2 cellular contexts compared by ENCODE assay signal in genomic region chr6:140228491-140228890, GRCh38.
TF ChIP-seq lines count a peak whose summit lies in the region.

No MANE protein-coding gene starts in this region.

TF ChIP-seq in HepG2, 621 proteins besides CTCF, POLR2A, EP300 and RAD21 (continued from another document):
- TF ChIP-seq ZHX1 (CRISPR knock-in tag; IDR thresholded peaks at IDR 0.05; ENCODE audit: low read depth): no peak
- TF ChIP-seq ZBTB8A (CRISPR knock-in tag; IDR thresholded peaks at IDR 0.05; ENCODE audit: borderline replicate concordance, low read depth): no peak
- TF ChIP-seq ATF7 (IDR thresholded peaks at IDR 0.05): peak; percentile 41; the same call in 1 of the 2 replicates
- no peak for TF ChIP-seq ATF7 (CRISPR knock-in tag; IDR thresholded peaks at IDR 0.05)
- TF ChIP-seq MAFK (conservative IDR thresholded peaks at IDR 0.05 in 1 of 2, IDR thresholded peaks at IDR 0.05 in 1 of 2; ENCODE audit: low read length in 2 of 2): peak; percentile 11 to 58; a peak in 2 of 4 replicates
- no peak for TF ChIP-seq KDM5A (IDR thresholded peaks at IDR 0.05; ENCODE audit: borderline replicate concordance, low read length)
- no peak for TF ChIP-seq ZNF501 (CRISPR knock-in tag; IDR thresholded peaks at IDR 0.05)
- TF ChIP-seq RFX1 (IDR thresholded peaks at IDR 0.05): no peak

TF ChIP-seq in K562, 482 proteins besides CTCF, POLR2A, EP300 and RAD21:
- TF ChIP-seq ATF3 (IDR thresholded peaks at IDR 0.05) (peak; percentile 42; the same call in 1 of the 2 replicates), ATF3 (CRISPR knock-in tag; conservative IDR thresholded peaks at IDR 0.05) (no peak), ZFP30 (CRISPR knock-in tag; IDR thresholded peaks at IDR 0.05; ENCODE audit: borderline replicate concordance) (no peak), ZNF507 (tag; conservative IDR thresholded peaks at IDR 0.05) (0 out of 2 replicates have a peak, but pooled peaks have one; percentile 6), NR0B1 (IDR thresholded peaks at IDR 0.05; ENCODE audit: partially characterized antibody) (no peak), LEF1 (IDR thresholded peaks at IDR 0.05) (no peak), CEBPG (CRISPR knock-in tag; IDR thresholded peaks at IDR 0.05) (no peak), CEBPG (tag; conservative IDR thresholded peaks at IDR 0.05 in 1 of 2, IDR thresholded peaks at IDR 0.05 in 1 of 2) (peak in 1 of 2 experiments; percentile 55; a peak in 1 of 4 replicates), POLR2B (IDR thresholded peaks at IDR 0.05; ENCODE audit: low read depth, partially characterized antibody) (no peak), RBM39 (optimal IDR thresholded peaks at IDR 0.05; ENCODE audit: low read depth, low read length) (no peak)
TF ChIP-seq in K562: peak in this region for 3.
